ENCODE assay signal across 25 cellular contexts in the genomic region with DNA sequence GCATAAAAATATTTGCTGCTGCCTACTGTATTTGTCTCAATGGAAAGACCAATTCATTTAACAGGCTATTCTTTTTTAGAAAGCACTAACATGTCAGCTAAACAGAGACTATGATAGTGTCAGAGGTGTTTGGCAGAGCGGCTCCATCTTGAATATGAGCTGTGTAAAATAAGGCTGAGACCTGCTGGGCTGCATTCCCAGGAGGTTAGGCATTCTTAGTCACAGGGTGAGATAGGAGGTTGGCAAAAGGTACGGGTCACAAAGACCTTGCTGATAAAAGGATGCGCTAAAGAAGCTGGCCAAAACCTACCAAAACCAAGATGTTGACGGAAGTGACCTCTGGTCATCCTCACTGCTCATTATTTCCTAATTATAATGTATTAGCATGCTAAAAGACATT. TPM values are rescaled to one million over a fixed set of nuclear protein-coding genes. Genes with fewer than 3 reads are reported as not detected.
DNase-seq lines count a peak whose midpoint lies in the region; ATAC-seq and TF ChIP-seq lines count a peak whose summit lies in the region.
"Had no signal": no experiment of that assay in that cellular context is flagged by ENCODE, and none has a peak within 500 bp of the region (broad histone marks: within the 10 kb centered on the region; RNA-seq: fewer than 3 reads in every experiment).

No MANE protein-coding gene starts in this region.

- H4K20me1 ChIP-seq in mammary epithelial cell (ENCODE audit: insufficient read depth, low read length) (no peaks in the 10 kb centered on the region), smooth muscle cell (ENCODE audit: low read depth) (no peaks in the 10 kb centered on the region)
- H4K20me1 ChIP-seq: BLaER1 treated with 17β-estradiol and CSF1 and Interleukin-3, amounts not matched to agents 10 nM and 100 nM had no signal

- ATAC-seq in mucosa of descending colon: no peak
- ATAC-seq: GM12878 had no signal

- no peaks in the 10 kb centered on the region for H3K9me3 Mint-ChIP-seq in MCF 10A (ENCODE audit: unreplicated experiment)

- POLR2A ChIA-PET in MCF 10A (lab: Yijun Ruan, JAX): no interaction called here

- no peak overlapping the region for H3K4me3 ChIP-seq in breast epithelium
- H3K4me3 ChIP-seq in mammary epithelial cell (replicated peaks in 1 of 3; ENCODE audit: insufficient read depth in 1 of 3, low read depth in 2 of 3, low read length in 3 of 3): no peak overlapping the region
- no peak overlapping the region for H3K4me3 ChIP-seq in smooth muscle cell
- H3K4me3 ChIP-seq in mucosa of descending colon: no peak overlapping the region
- H3K4me3 ChIP-seq: BLaER1 treated with 17β-estradiol and CSF1 and Interleukin-3, amounts not matched to agents 10 nM and 100 nM; GM12878 had no signal

- H3K4me1 ChIP-seq in breast epithelium: no peaks in the 10 kb centered on the region
- no peaks in the 10 kb centered on the region for H3K4me1 ChIP-seq in mammary epithelial cell (ENCODE audit: insufficient read depth, low read length)
- no peaks in the 10 kb centered on the region for H3K4me1 ChIP-seq in smooth muscle cell (ENCODE audit: low read depth)
- H3K4me1 ChIP-seq in mucosa of descending colon (ENCODE audit: low read depth): no peaks in the 10 kb centered on the region
- H3K4me1 ChIP-seq: BLaER1 treated with 17β-estradiol and CSF1 and Interleukin-3, amounts not matched to agents 10 nM and 100 nM had no signal

- H3K4me1 Mint-ChIP-seq in MCF 10A (ENCODE audit: insufficient read depth, unreplicated experiment): peaks cover 9% of the 10 kb centered on the region
- H3K4me1 Mint-ChIP-seq: CD4-positive, alpha-beta memory T cell had no signal

- in situ Hi-C loops in mammary epithelial cell (cut with MboI; ENCODE audit: low sequenced_read_pairs in 2 of 2): no loop called here

- no peaks in the 10 kb centered on the region for H3K36me3 ChIP-seq in breast epithelium
- no peaks in the 10 kb centered on the region for H3K36me3 ChIP-seq in mammary epithelial cell (ENCODE audit: insufficient read depth, low read length)
- no peaks in the 10 kb centered on the region for H3K36me3 ChIP-seq in smooth muscle cell (ENCODE audit: low read depth)
- H3K36me3 ChIP-seq in mucosa of descending colon (ENCODE audit: low read depth): no peaks in the 10 kb centered on the region
- H3K36me3 ChIP-seq: BLaER1 treated with 17β-estradiol and CSF1 and Interleukin-3, amounts not matched to agents 10 nM and 100 nM had no signal

- TF ChIP-seq CTCF in MCF 10A (IDR thresholded peaks at IDR 0.05; ENCODE audit: unreplicated experiment) (no peak), breast epithelium (IDR thresholded peaks at IDR 0.05) (no peak), mammary epithelial cell (conservative IDR thresholded peaks at IDR 0.05 in 1 of 2, IDR thresholded peaks at IDR 0.05 in 1 of 2; ENCODE audit: extremely low read depth in 1 of 2, insufficient read depth in 1 of 2, low read depth in 1 of 2, low read length in 2 of 2) (no peak), smooth muscle cell (IDR thresholded peaks at IDR 0.05; ENCODE audit: borderline replicate concordance, insufficient read depth, poor library complexity, severe bottlenecking) (no peak), mucosa of descending colon (IDR thresholded peaks at IDR 0.05) (no peak)

- no peak for TF ChIP-seq POLR2A in breast epithelium (IDR thresholded peaks at IDR 0.05)

- H3K36me3 Mint-ChIP-seq in MCF 10A (ENCODE audit: insufficient read depth, unreplicated experiment): no peaks in the 10 kb centered on the region
- H3K36me3 Mint-ChIP-seq: CD4-positive, alpha-beta memory T cell had no signal

- H3K4me2 ChIP-seq in mammary epithelial cell (ENCODE audit: insufficient read depth, low read depth, low read length) (no peak overlapping the region), smooth muscle cell (no peak overlapping the region)
- H3K4me2 ChIP-seq: BLaER1 treated with 17β-estradiol and CSF1 and Interleukin-3, amounts not matched to agents 10 nM and 100 nM had no signal

- dilution Hi-C loops in mammary epithelial cell (cut with HindIII; ENCODE audit: low sequenced_read_pairs): no loop called here

- CTCF ChIA-PET in MCF 10A (lab: Yijun Ruan, JAX) (interaction anchor here (0.6 kb wide), 1 partner anchor 1662 kb away, joined by 3 read pairs; no protein-coding TSS in a partner anchor), mammary epithelial cell (lab: Charles Lee; ENCODE audit: low non-redundant PET) (no interaction called here)

- H3K27ac ChIP-seq in breast epithelium: no peak overlapping the region
- no peak overlapping the region for H3K27ac ChIP-seq in mammary epithelial cell (ENCODE audit: insufficient read depth, low read depth, low read length)
- peak overlapping the region; percentile 26 for H3K27ac ChIP-seq in smooth muscle cell (ENCODE audit: low read depth)
- H3K27ac ChIP-seq: 22Rv1; BLaER1 treated with 17β-estradiol and CSF1 and Interleukin-3, amounts not matched to agents 10 nM and 100 nM; HL-60 had no signal

- WGBS in mammary epithelial cell (ENCODE audit: low coverage, missing lambda C conversion rate): 71% methylated on average over 3 of the region's 4 CpGs
- WGBS in smooth muscle cell (ENCODE audit: low lambda C conversion rate): 70% methylated on average over 4 of the region's 4 CpGs

- BruUV-seq in MCF 10A (replicated peaks; lab: Mats Ljungman, UMichigan) (no TSS peak), mammary epithelial cell (replicated peaks; lab: Mats Ljungman, UMichigan) (no TSS peak)

- H2AFZ ChIP-seq in mammary epithelial cell (ENCODE audit: low read depth, low read length): peak overlapping the region; percentile 39
- H2AFZ ChIP-seq in smooth muscle cell (ENCODE audit: low read depth): no peak overlapping the region

- intact Hi-C loops in MCF 10A (cut with micrococcal nuclease): no loop called here
- intact Hi-C loops in breast epithelium (cut with DNase I; ENCODE audit: low total_unique reads): no loop called here
- intact Hi-C loops in mammary epithelial cell (cut with micrococcal nuclease): no loop called here
- intact Hi-C loops in mucosa of descending colon (cut with DNase I, micrococcal nuclease): no loop called here

- H3K27me3 ChIP-seq in breast epithelium (no peaks in the 10 kb centered on the region), mammary epithelial cell (ENCODE audit: insufficient read depth, low read length) (no peaks in the 10 kb centered on the region), smooth muscle cell (ENCODE audit: low read depth) (no peaks in the 10 kb centered on the region)
- H3K27me3 ChIP-seq: BLaER1 treated with 17β-estradiol and CSF1 and Interleukin-3, amounts not matched to agents 10 nM and 100 nM had no signal

- DNase-seq in MCF 10A (ENCODE audit: unreplicated experiment): no peak
- DNase-seq in breast epithelium (ENCODE audit: low spot score in 2 of 2): no peak
- peak; percentile 48 for DNase-seq in mammary epithelial cell
- peak; percentile 62 for DNase-seq in islet precursor cell
- no peak for DNase-seq in smooth muscle cell (lab: John Stamatoyannopoulos, UW; ENCODE audit: unreplicated experiment)
- no peak for DNase-seq in mucosa of descending colon
- no peak for DNase-seq in cerebellum (ENCODE audit: low spot score)
- no peak for DNase-seq in SKM-1 treated with dmso at 0.1 percent for 144 hours (lab: John Stamatoyannopoulos, UW; ENCODE audit: unreplicated experiment)
- DNase-seq: CD4-positive, alpha-beta memory T cell; DND-41; GOT3; KBM-7; MV-4-11; NCI-H1694; NCI-H2081; NCI-H2171; NCI-H524 treated with DMSO at 0.1 percent for 48 hours; SHP77 had no signal

- peak overlapping the region; percentile 67 for H3K27ac Mint-ChIP-seq in MCF 10A (ENCODE audit: low read depth, unreplicated experiment)
- H3K27ac Mint-ChIP-seq: CD4-positive, alpha-beta memory T cell had no signal

- no peaks in the 10 kb centered on the region for H3K9me3 ChIP-seq in breast epithelium
- no peaks in the 10 kb centered on the region for H3K9me3 ChIP-seq in mammary epithelial cell (replicated peaks; ENCODE audit: insufficient read depth, low read length)
- no peaks in the 10 kb centered on the region for H3K9me3 ChIP-seq in smooth muscle cell (replicated peaks; ENCODE audit: low read depth)
- no peaks in the 10 kb centered on the region for H3K9me3 ChIP-seq in mucosa of descending colon
- H3K9me3 ChIP-seq: BLaER1 treated with 17β-estradiol and CSF1 and Interleukin-3, amounts not matched to agents 10 nM and 100 nM; Caco-2 had no signal

- H3K27me3 Mint-ChIP-seq in MCF 10A (ENCODE audit: insufficient read depth, unreplicated experiment): no peaks in the 10 kb centered on the region

- H3K4me3 Mint-ChIP-seq in MCF 10A (ENCODE audit: unreplicated experiment): no peak overlapping the region
- H3K4me3 Mint-ChIP-seq: CD4-positive, alpha-beta memory T cell had no signal

- H3K9ac ChIP-seq in mammary epithelial cell (ENCODE audit: insufficient read depth, low read length) (no peak overlapping the region), smooth muscle cell (ENCODE audit: low read depth) (no peak overlapping the region)
- H3K9ac ChIP-seq: BLaER1 treated with 17β-estradiol and CSF1 and Interleukin-3, amounts not matched to agents 10 nM and 100 nM had no signal

- H3K79me2 ChIP-seq in mammary epithelial cell (ENCODE audit: insufficient read depth, low read length) (no peaks in the 10 kb centered on the region), smooth muscle cell (ENCODE audit: low read depth) (no peaks in the 10 kb centered on the region)

- no peaks in the 10 kb centered on the region for H3F3A ChIP-seq in smooth muscle cell (ENCODE audit: low read depth)

RNA-seq across cellular contexts. Expression of gene NPY5R, which starts 41.8 kb away (rescaled TPM):
- not detected in 2 replicates for total RNA-seq in MCF 10A (2022)
- total RNA-seq in breast epithelium: 1 to 10 TPM; 1.6 to 4.6 (median 1.6) TPM
- not detected for total RNA-seq in mammary epithelial cell
- polyA plus RNA-seq in mammary epithelial cell: not detected
- polyA minus RNA-seq in mammary epithelial cell: not detected
- total RNA-seq in smooth muscle cell: 1.7 and 5.5 TPM in 2 replicates
- 1.1 and 1.4 TPM in 2 replicates for polyA plus RNA-seq in smooth muscle cell
- total RNA-seq in mucosa of descending colon: 1 to 10 TPM in 1 of 3 donors, under 1 TPM in 2; 0.22 to 1.2 (median 0.25) TPM
- total RNA-seq in cerebellum: 4.5 TPM
- total RNA-seq: Caco-2; CD4-positive, alpha-beta memory T cell; GM12878; HT1080; RPMI7951 had no signal
- polyA plus RNA-seq: CD4-positive, alpha-beta memory T cell; GM12878 had no signal

RNA-seq across cellular contexts. Expression of gene NPY1R, which starts 53.1 kb away (rescaled TPM):
- total RNA-seq in MCF 10A (2022): 0.63 and 2.8 TPM in 2 replicates
- 10 to 100 TPM; 46.8 to 61.0 (median 55.8) TPM for total RNA-seq in breast epithelium
- total RNA-seq in mammary epithelial cell: under 1 TPM in 1 of 2 donors, not detected in 1; 0.67 TPM
- not detected for polyA plus RNA-seq in mammary epithelial cell
- not detected for polyA minus RNA-seq in mammary epithelial cell
- total RNA-seq in smooth muscle cell: 44.9 and 46.0 TPM in 2 replicates
- 18.3 and 25.2 TPM in 2 replicates for polyA plus RNA-seq in smooth muscle cell
- total RNA-seq in mucosa of descending colon: 10 to 100 TPM in 1 of 3 donors, 1 to 10 TPM in 2; 2.8 to 20.6 (median 5.5) TPM
- total RNA-seq in cerebellum: 8.2 TPM
- total RNA-seq: CD4-positive, alpha-beta memory T cell; GM12878; RPMI7951 had no signal
- polyA plus RNA-seq: CD4-positive, alpha-beta memory T cell; GM12878 had no signal

Comparison
In these comparisons a context has a peak if more than half of its experiments do, and no peak if none do; other contexts are left out.
1. DNase-seq: peak in mammary epithelial cell (single experiment) and islet precursor cell (single experiment); none in MCF 10A (single experiment), breast epithelium (0 of 2), smooth muscle cell (single experiment), mucosa of descending colon (0 of 3), cerebellum (single experiment) and SKM-1 treated with dmso at 0.1 percent for 144 hours (single experiment).